In the genomic region with DNA sequence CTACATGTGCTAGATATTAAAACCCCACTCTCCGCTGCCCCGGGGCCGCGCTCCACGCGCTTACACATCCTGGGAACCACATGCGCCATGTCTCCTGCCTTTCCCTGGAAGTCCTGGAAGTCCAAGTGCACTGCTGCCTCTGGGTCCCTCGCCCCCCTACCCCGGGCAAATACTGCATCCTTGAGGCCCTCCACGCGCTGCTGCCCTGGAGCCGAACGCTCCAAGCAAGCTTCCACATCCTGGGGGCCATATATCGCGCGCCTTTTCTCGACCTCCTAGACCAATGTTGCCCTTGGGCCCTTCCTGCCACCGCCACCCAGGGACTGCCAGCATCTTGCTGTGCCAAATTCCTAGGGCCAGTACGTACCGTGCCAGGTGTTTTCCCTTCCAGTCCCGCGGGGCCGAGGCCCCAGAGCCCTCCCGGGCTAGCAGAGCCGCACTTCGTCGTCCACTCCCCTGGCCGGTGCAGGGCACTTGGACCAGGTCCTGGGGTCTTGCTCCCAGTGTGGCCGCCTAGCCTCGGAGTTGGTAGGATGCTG, we compare ENCODE assay signal across 8 cellular contexts. TPM values are rescaled to one million over a fixed set of nuclear protein-coding genes. Genes with fewer than 3 reads are reported as not detected.
DNase-seq lines count a peak whose midpoint lies in the region; ATAC-seq and TF ChIP-seq lines count a peak whose summit lies in the region.

No MANE protein-coding gene starts in this region.

- H3K79me2 ChIP-seq in MM.1S (ENCODE audit: low read length) = no peaks in the 10 kb centered on the region

- WGBS in endodermal cell (ENCODE audit: insufficient coverage in 1 of 2, insufficient read length in 1 of 2), 2 experiments = 85 to 94% methylated on average over 20 to 30 of the region's 30 CpGs

- H3K4me3 Mint-ChIP-seq in endodermal cell = peak overlapping the region; percentile 73

- H2AFZ ChIP-seq in MM.1S (ENCODE audit: low read length) (peak overlapping the region; percentile 24; the same call in 1 of the 2 replicates), neuron (ENCODE audit: low read depth, low read length) (peak overlapping the region; percentile 87)

- peak overlapping the region; percentile 77 for H3K27ac Mint-ChIP-seq in endodermal cell

- no peak overlapping the region for H3K27ac ChIP-seq in MM.1S (ENCODE audit: low read length)
- H3K27ac ChIP-seq in endodermal cell (ENCODE audit: low read depth, low read length) = no peak overlapping the region

- no peak for ATAC-seq in HG03469 (IDR thresholded peaks at IDR 0.05; ENCODE audit: unreplicated experiment)

- peaks cover 43% of the 10 kb centered on the region for H3K4me1 Mint-ChIP-seq in endodermal cell

- DNase-seq in BJ (ENCODE audit: low read depth) (no peak), MM.1S (no peak), endodermal cell (peak; percentile 63), NCI-H748 treated with DMSO at 0.1 percent for 48 hours (lab: John Stamatoyannopoulos, UW) (no peak), retina (no peak), hepatic stellate cell (ENCODE audit: low spot score) (no peak)

- peak overlapping the region; percentile 78 for H3K4me2 ChIP-seq in MM.1S (ENCODE audit: low read depth, low read length)

- POLR2A ChIA-PET in BJ (lab: Charles Lee) = no interaction called here

- H3K4me3 ChIP-seq in BJ (ENCODE audit: low read depth, low read length) = peak overlapping the region; percentile 63
- no peak overlapping the region; the same call in 1 of the 2 replicates for H3K4me3 ChIP-seq in MM.1S (ENCODE audit: low read length)
- peak overlapping the region; percentile 86 for H3K4me3 ChIP-seq in endodermal cell (ENCODE audit: low read length)
- peak overlapping the region; percentile 51 for H3K4me3 ChIP-seq in neuron (ENCODE audit: low read length)

- TF ChIP-seq CTCF in BJ (IDR thresholded peaks at IDR 0.05; ENCODE audit: insufficient read depth, low read depth, low read length) = no peak
- TF ChIP-seq CTCF in MM.1S (IDR thresholded peaks at IDR 0.05; ENCODE audit: low read length) = no peak
- TF ChIP-seq CTCF in endodermal cell (conservative IDR thresholded peaks at IDR 0.05) = no peak

- peaks cover 41% of the 10 kb centered on the region for H3K27me3 Mint-ChIP-seq in endodermal cell (ENCODE audit: insufficient read depth)

- H3K27me3 ChIP-seq in BJ (ENCODE audit: control insufficient read depth, insufficient read depth, low read length) (peaks cover 10% of the 10 kb centered on the region), MM.1S (replicated peaks; ENCODE audit: insufficient read depth, low read length) (peaks cover 51% of the 10 kb centered on the region), endodermal cell (ENCODE audit: control insufficient read depth, insufficient read depth, low read length, poor library complexity, severe bottlenecking) (peaks cover 29% of the 10 kb centered on the region), neuron (ENCODE audit: insufficient read depth, low read length) (peaks cover 39% of the 10 kb centered on the region)

- no peaks in the 10 kb centered on the region for H3K9me3 Mint-ChIP-seq in endodermal cell

- H3K36me3 Mint-ChIP-seq in endodermal cell (ENCODE audit: low read depth) = peaks cover 12% of the 10 kb centered on the region

- CTCF ChIA-PET in BJ (lab: Yijun Ruan, JAX) = interaction anchor here (1.3 kb wide), 1 partner anchor 9 kb away, joined by 4 read pairs; no protein-coding TSS in a partner anchor

- no peaks in the 10 kb centered on the region for H3F3A ChIP-seq in MM.1S (ENCODE audit: insufficient read depth, low read length)

- H3K36me3 ChIP-seq in BJ (ENCODE audit: control insufficient read depth, insufficient read depth, low read length) (no peaks in the 10 kb centered on the region), MM.1S (replicated peaks; ENCODE audit: insufficient read depth, low read length) (no peaks in the 10 kb centered on the region), endodermal cell (ENCODE audit: control insufficient read depth, insufficient read depth, low read length) (peaks cover 28% of the 10 kb centered on the region), neuron (ENCODE audit: insufficient read depth, low read length) (no peaks in the 10 kb centered on the region)

- H4K20me1 ChIP-seq in MM.1S (ENCODE audit: insufficient read depth, low read length) = no peaks in the 10 kb centered on the region

- H3K4me1 ChIP-seq in MM.1S (ENCODE audit: low read length) = no peaks in the 10 kb centered on the region
- H3K4me1 ChIP-seq in endodermal cell (ENCODE audit: control insufficient read depth, insufficient read depth, low read length) = peaks cover 9% of the 10 kb centered on the region
- peaks cover 6% of the 10 kb centered on the region for H3K4me1 ChIP-seq in neuron (ENCODE audit: insufficient read depth, low read length)

- no peaks in the 10 kb centered on the region for H3K9me2 ChIP-seq in MM.1S (replicated peaks; ENCODE audit: insufficient read depth, low read length)

- H3K9ac ChIP-seq in MM.1S (ENCODE audit: low read length) = no peak overlapping the region
- no peak overlapping the region for H3K9ac ChIP-seq in endodermal cell (ENCODE audit: extremely low read depth, low read length, poor library complexity, severe bottlenecking)

- no peaks in the 10 kb centered on the region for H3K9me3 ChIP-seq in MM.1S (replicated peaks; ENCODE audit: insufficient read depth, low read length)
- H3K9me3 ChIP-seq in endodermal cell (ENCODE audit: control insufficient read depth, low read length) = no peaks in the 10 kb centered on the region
- no peaks in the 10 kb centered on the region for H3K9me3 ChIP-seq in neuron (ENCODE audit: low read length)

RNA-seq across cellular contexts. Expression of a gene that starts 0.8 kb away (rescaled TPM):
- 13.2 and 18.2 TPM in 2 replicates for polyA plus RNA-seq in BJ (2011; rRNA removed)
- polyA minus RNA-seq in BJ (2011; rRNA and poly(A)+ RNA removed) = 9.1 and 13.4 TPM in 2 replicates
- total RNA-seq in endodermal cell = 100 to 1,000 TPM; 106 to 126 TPM
- 35.5 TPM for polyA plus RNA-seq in endodermal cell (2013, experiment 1 of 2)
- 35.6 TPM for polyA plus RNA-seq in endodermal cell (2013, experiment 2 of 2)
